8 cellular contexts compared by ENCODE assay signal in the genomic region with DNA sequence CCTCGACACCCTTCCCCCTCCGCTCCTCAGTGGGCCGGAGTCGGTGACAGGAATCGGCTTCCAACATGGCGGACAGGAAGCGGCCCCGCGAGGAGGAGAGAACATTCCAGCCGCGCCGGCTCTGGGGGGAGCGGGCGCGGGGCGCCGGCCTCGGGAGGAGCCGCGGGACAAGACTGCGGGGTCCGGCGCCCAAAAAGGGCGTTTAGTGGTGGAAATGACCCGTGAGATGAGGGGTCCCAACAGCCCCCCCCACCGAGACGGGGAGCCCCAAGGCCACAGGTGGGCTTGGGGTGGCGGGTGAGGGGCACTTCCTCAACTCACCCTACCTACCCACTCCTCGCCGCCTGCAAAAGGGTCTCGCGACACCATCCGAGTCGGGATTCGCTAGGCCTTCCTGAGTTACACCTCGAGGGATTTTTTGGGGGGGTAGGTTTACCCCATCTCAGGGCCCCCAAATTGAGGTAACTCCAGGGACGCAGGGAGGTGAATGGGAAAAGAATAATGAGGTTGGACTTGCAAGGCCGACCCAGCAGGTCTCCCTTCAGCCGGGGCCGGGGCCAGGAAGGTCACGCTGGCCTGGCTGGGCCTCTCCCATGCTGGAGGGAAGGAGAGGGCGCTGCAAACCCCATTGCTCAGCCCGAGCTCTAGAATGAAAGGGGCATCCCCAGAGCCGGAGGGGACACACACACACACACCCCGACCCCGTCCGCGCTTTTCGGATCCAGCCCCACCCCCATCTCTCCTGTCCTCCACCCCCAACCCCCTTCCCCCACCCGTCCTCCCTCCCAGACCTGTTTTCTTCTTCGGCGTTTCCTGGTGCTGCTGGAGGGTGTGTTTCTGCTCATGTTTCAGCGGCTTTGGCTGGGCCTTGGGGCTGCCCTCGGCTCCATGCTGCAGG. TPM values are rescaled to one million over a fixed set of nuclear protein-coding genes. Genes with fewer than 3 reads are reported as not detected.
DNase-seq lines count a peak whose midpoint lies in the region; ATAC-seq and TF ChIP-seq lines count a peak whose summit lies in the region.

No MANE protein-coding gene starts in this region.

- H3K4me3 ChIP-seq in gastroesophageal sphincter, result peak overlapping the region; percentile 67 to 91
- H3K4me3 ChIP-seq in neuronal stem cell (ENCODE audit: low read length in 2 of 2), result peak overlapping the region; percentile 89 to 96

- ATAC-seq in gastroesophageal sphincter, result peak; percentile 20

- H2AK5ac ChIP-seq in neuronal stem cell (ENCODE audit: low read depth, low read length), result peak overlapping the region; percentile 97

- H3K9ac ChIP-seq in neuronal stem cell (ENCODE audit: low read depth, low read length, poor library complexity), result peak overlapping the region; percentile 95

- peak overlapping the region; percentile 100 for H2BK5ac ChIP-seq in neuronal stem cell (ENCODE audit: low read length)

- H3K27ac ChIP-seq in gastroesophageal sphincter, result peak overlapping the region; percentile 87 to 99 (median 97)
- H3K27ac ChIP-seq in neuronal stem cell (replicated peaks; ENCODE audit: low read length), result peak overlapping the region; percentile 93

- peaks cover 0 to 7% of the 10 kb centered on the region in 2 donors for H3K36me3 ChIP-seq in gastroesophageal sphincter
- peaks cover 2 to 27% of the 10 kb centered on the region in 2 donors for H3K36me3 ChIP-seq in neuronal stem cell (replicated peaks in 1 of 2; ENCODE audit: control insufficient read depth in 2 of 2, insufficient read depth in 2 of 2, low read length in 2 of 2)

- H2BK15ac ChIP-seq in neuronal stem cell (ENCODE audit: low read length), result no peak overlapping the region

- 0 to 2% methylated on average over 8 to 12 of the region's 54 CpGs for WGBS in gastroesophageal sphincter (ENCODE audit: low coverage in 1 of 2), 2 donors
- no CpG with 5 or more reads among the region's 54 CpGs for WGBS in neuronal stem cell (ENCODE audit: extremely low coverage in 2 of 2, insufficient read length in 2 of 2, insufficient replicate concordance in 1 of 2), 2 donors

- H2AFZ ChIP-seq in neuronal stem cell (ENCODE audit: low read length), result peak overlapping the region; percentile 69

- no peaks in the 10 kb centered on the region for H3K79me1 ChIP-seq in neuronal stem cell (ENCODE audit: low read depth, low read length)

- peak overlapping the region; percentile 94 for H2BK120ac ChIP-seq in neuronal stem cell (ENCODE audit: low read depth, low read length)

- peak overlapping the region; percentile 98 for H3K23ac ChIP-seq in neuronal stem cell (ENCODE audit: low read depth, low read length, poor library complexity)

- no peak overlapping the region for H4K8ac ChIP-seq in neuronal stem cell (ENCODE audit: low read depth, low read length)

- peak in 1 of 2 donors; percentile 14 for TF ChIP-seq POLR2A in gastroesophageal sphincter (IDR thresholded peaks at IDR 0.05)

- H3K18ac ChIP-seq in neuronal stem cell (ENCODE audit: low read length), result peak overlapping the region; percentile 97

- H3K4me1 ChIP-seq in gastroesophageal sphincter (peaks cover 0 to 47% (median 29%) of the 10 kb centered on the region in 3 donors), neuronal stem cell (ENCODE audit: control insufficient read depth in 2 of 2, insufficient read depth in 1 of 2, low read depth in 1 of 2, low read length in 2 of 2) (peaks cover 1 to 7% of the 10 kb centered on the region in 2 donors)

- H3K27me3 ChIP-seq in gastroesophageal sphincter (no peaks in the 10 kb centered on the region), neuronal stem cell (ENCODE audit: control insufficient read depth in 3 of 3, insufficient read depth in 3 of 3, low read depth in 1 of 3, low read length in 3 of 3) (no peaks in the 10 kb centered on the region)

- DNase-seq in NCI-H1436 (lab: John Stamatoyannopoulos, UW) (peak; percentile 55), NCI-H1436 treated with DMSO at 0.1 percent for 48 hours (lab: John Stamatoyannopoulos, UW) (no peak), HPDE6-E6E7 (ENCODE audit: extremely low spot score) (peak; percentile 48), RPMI7951 (ENCODE audit: low read depth) (peak; percentile 49), neuronal stem cell (ENCODE audit: low spot score) (peak; percentile 66), superior temporal gyrus (ENCODE audit: extremely low spot score) (peak; percentile 45)
- DNase-seq in activated naive CD4-positive, alpha-beta T cell (lab: John Stamatoyannopoulos, UW), result peak; percentile 31 to 62 (median 42)

- TF ChIP-seq CTCF in gastroesophageal sphincter (IDR thresholded peaks at IDR 0.05), result no peak

- peak overlapping the region; percentile 95 for H3K14ac ChIP-seq in neuronal stem cell (ENCODE audit: low read length)

- H4K91ac ChIP-seq in neuronal stem cell (ENCODE audit: low read depth, low read length, poor library complexity), result no peak overlapping the region

- H2BK12ac ChIP-seq in neuronal stem cell (ENCODE audit: low read length), result peak overlapping the region; percentile 41

- H3K4ac ChIP-seq in neuronal stem cell (ENCODE audit: low read length), result peak overlapping the region; percentile 76

- H3K9me3 ChIP-seq in gastroesophageal sphincter (no peaks in the 10 kb centered on the region), neuronal stem cell (replicated peaks in 1 of 2; ENCODE audit: control insufficient read depth in 2 of 2, insufficient read depth in 1 of 2, low read depth in 1 of 2, low read length in 2 of 2) (peaks cover 0 to 19% of the 10 kb centered on the region in 2 donors)

- TF ChIP-seq EP300 in gastroesophageal sphincter (IDR thresholded peaks at IDR 0.05), result no peak

- peak overlapping the region; percentile 71 for H3K4me2 ChIP-seq in neuronal stem cell (ENCODE audit: insufficient read depth, low read length, poor library complexity, severe bottlenecking)

RNA-seq across cellular contexts. Expression of a gene that starts 0.7 kb away (rescaled TPM):
- 22.6 and 30.3 TPM in 2 replicates for total RNA-seq in RPMI7951 (2014; rRNA removed; shearing (Covaris generic))
- 10 to 100 TPM; 29.1 to 36.3 (median 33.8) TPM for total RNA-seq in gastroesophageal sphincter
- polyA plus RNA-seq in neuronal stem cell (2013, experiment 1 of 2), result 27.5 TPM
- polyA plus RNA-seq in neuronal stem cell (2013, experiment 2 of 2), result 29.5 TPM

RNA-seq across cellular contexts. Expression of a gene that starts 46.6 kb away (rescaled TPM):
- not detected in 2 replicates for total RNA-seq in RPMI7951 (2014; rRNA removed; shearing (Covaris generic))
- total RNA-seq in gastroesophageal sphincter, result not detected
- 0.89 TPM for polyA plus RNA-seq in neuronal stem cell (2013, experiment 1 of 2)
- polyA plus RNA-seq in neuronal stem cell (2013, experiment 2 of 2), result 0.76 TPM
